1 cellular context compared by ENCODE assay signal in the genomic region with DNA sequence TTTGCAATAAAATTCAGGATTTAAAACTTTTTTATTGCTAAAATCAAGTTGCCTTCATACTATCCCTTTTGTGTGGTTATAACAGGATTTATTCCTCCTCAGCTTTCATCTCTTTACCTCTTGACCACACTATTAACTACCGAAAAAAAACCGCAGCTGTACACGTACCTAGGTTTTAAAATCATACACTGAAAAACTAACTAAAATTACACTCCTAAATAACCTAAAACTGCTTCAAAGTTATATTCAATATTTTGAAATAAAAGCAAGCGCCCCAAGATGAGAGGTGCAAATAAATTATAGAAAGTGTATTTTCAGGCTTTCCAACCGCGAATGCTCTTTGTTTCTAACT.
TF ChIP-seq lines count a peak whose summit lies in the region.

No MANE protein-coding gene starts in this region.

TF ChIP-seq in H1, 55 proteins besides CTCF, POLR2A, EP300 and RAD21 (continued from another document):
- no peak for TF ChIP-seq RFX5 (IDR thresholded peaks at IDR 0.05; ENCODE audit: borderline replicate concordance, low read depth, low read length)
- TF ChIP-seq RNF2 (IDR thresholded peaks at IDR 0.05; ENCODE audit: borderline replicate concordance, low read depth, low read length, missing control alignments, poor library complexity, severe bottlenecking) = no peak
- no peak for TF ChIP-seq EZH2 (IDR thresholded peaks at IDR 0.05; ENCODE audit: low read depth, low read length, severe bottlenecking)
- no peak for TF ChIP-seq TBP (IDR thresholded peaks at IDR 0.05; ENCODE audit: low read depth, low read length)
- no peak for TF ChIP-seq GABPA (IDR thresholded peaks at IDR 0.05; ENCODE audit: borderline replicate concordance, insufficient read depth, low read length)
- TF ChIP-seq CHD2 (IDR thresholded peaks at IDR 0.05; ENCODE audit: low read length) = no peak
- no peak for TF ChIP-seq EGR1 (IDR thresholded peaks at IDR 0.05; ENCODE audit: borderline replicate concordance, low read depth, low read length)
- no peak for TF ChIP-seq SP2 (IDR thresholded peaks at IDR 0.05; ENCODE audit: low read length)
- TF ChIP-seq SAP30 (IDR thresholded peaks at IDR 0.05; ENCODE audit: insufficient read depth, insufficient replicate concordance, low read length) = no peak
- TF ChIP-seq, protein P1, sequence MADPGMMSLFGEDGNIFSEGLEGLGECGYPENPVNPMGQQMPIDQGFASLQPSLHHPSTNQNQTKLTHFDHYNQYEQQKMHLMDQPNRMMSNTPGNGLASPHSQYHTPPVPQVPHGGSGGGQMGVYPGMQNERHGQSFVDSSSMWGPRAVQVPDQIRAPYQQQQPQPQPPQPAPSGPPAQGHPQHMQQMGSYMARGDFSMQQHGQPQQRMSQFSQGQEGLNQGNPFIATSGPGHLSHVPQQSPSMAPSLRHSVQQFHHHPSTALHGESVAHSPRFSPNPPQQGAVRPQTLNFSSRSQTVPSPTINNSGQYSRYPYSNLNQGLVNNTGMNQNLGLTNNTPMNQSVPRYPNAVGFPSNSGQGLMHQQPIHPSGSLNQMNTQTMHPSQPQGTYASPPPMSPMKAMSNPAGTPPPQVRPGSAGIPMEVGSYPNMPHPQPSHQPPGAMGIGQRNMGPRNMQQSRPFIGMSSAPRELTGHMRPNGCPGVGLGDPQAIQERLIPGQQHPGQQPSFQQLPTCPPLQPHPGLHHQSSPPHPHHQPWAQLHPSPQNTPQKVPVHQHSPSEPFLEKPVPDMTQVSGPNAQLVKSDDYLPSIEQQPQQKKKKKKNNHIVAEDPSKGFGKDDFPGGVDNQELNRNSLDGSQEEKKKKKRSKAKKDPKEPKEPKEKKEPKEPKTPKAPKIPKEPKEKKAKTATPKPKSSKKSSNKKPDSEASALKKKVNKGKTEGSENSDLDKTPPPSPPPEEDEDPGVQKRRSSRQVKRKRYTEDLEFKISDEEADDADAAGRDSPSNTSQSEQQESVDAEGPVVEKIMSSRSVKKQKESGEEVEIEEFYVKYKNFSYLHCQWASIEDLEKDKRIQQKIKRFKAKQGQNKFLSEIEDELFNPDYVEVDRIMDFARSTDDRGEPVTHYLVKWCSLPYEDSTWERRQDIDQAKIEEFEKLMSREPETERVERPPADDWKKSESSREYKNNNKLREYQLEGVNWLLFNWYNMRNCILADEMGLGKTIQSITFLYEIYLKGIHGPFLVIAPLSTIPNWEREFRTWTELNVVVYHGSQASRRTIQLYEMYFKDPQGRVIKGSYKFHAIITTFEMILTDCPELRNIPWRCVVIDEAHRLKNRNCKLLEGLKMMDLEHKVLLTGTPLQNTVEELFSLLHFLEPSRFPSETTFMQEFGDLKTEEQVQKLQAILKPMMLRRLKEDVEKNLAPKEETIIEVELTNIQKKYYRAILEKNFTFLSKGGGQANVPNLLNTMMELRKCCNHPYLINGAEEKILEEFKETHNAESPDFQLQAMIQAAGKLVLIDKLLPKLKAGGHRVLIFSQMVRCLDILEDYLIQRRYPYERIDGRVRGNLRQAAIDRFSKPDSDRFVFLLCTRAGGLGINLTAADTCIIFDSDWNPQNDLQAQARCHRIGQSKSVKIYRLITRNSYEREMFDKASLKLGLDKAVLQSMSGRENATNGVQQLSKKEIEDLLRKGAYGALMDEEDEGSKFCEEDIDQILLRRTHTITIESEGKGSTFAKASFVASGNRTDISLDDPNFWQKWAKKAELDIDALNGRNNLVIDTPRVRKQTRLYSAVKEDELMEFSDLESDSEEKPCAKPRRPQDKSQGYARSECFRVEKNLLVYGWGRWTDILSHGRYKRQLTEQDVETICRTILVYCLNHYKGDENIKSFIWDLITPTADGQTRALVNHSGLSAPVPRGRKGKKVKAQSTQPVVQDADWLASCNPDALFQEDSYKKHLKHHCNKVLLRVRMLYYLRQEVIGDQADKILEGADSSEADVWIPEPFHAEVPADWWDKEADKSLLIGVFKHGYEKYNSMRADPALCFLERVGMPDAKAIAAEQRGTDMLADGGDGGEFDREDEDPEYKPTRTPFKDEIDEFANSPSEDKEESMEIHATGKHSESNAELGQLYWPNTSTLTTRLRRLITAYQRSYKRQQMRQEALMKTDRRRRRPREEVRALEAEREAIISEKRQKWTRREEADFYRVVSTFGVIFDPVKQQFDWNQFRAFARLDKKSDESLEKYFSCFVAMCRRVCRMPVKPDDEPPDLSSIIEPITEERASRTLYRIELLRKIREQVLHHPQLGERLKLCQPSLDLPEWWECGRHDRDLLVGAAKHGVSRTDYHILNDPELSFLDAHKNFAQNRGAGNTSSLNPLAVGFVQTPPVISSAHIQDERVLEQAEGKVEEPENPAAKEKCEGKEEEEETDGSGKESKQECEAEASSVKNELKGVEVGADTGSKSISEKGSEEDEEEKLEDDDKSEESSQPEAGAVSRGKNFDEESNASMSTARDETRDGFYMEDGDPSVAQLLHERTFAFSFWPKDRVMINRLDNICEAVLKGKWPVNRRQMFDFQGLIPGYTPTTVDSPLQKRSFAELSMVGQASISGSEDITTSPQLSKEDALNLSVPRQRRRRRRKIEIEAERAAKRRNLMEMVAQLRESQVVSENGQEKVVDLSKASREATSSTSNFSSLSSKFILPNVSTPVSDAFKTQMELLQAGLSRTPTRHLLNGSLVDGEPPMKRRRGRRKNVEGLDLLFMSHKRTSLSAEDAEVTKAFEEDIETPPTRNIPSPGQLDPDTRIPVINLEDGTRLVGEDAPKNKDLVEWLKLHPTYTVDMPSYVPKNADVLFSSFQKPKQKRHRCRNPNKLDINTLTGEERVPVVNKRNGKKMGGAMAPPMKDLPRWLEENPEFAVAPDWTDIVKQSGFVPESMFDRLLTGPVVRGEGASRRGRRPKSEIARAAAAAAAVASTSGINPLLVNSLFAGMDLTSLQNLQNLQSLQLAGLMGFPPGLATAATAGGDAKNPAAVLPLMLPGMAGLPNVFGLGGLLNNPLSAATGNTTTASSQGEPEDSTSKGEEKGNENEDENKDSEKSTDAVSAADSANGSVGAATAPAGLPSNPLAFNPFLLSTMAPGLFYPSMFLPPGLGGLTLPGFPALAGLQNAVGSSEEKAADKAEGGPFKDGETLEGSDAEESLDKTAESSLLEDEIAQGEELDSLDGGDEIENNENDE (IDR thresholded peaks at IDR 0.05; ENCODE audit: insufficient replicate concordance, low read length) = no peak
